Comparison of ENCODE assay signal across 8 cellular contexts in genomic region chr17:50841949-50842354, GRCh38. TPM values are rescaled to one million over a fixed set of nuclear protein-coding genes. Genes with fewer than 3 reads are reported as not detected.
DNase-seq lines count a peak whose midpoint lies in the region; ATAC-seq, FAIRE-seq and TF ChIP-seq lines count a peak whose summit lies in the region.

No MANE protein-coding gene starts in this region.

- ATAC-seq in GM19328 (IDR thresholded peaks at IDR 0.05; ENCODE audit: unreplicated experiment), result no peak

- 13 to 19% (median 19%) methylated on average over 8 of the region's 8 CpGs for WGBS in small intestine, 3 donors

- peak; percentile 67 for DNase-seq in GM12865 (ENCODE audit: low read depth)
- peak; percentile 20 for DNase-seq in NCI-H1092 (lab: John Stamatoyannopoulos, UW)
- DNase-seq in SKM-1 treated with dmso at 0.1 percent for 144 hours (lab: John Stamatoyannopoulos, UW; ENCODE audit: unreplicated experiment), result peak; percentile 51
- DNase-seq in anterior cingulate cortex (lab: John Stamatoyannopoulos, UW), result peak in 54 of 58 donors; percentile 22 to 83 (median 59)
- peak; percentile 88 for DNase-seq in hepatic stellate cell (ENCODE audit: low spot score)
- peak; percentile 76 for DNase-seq in small intestine
- no peak for DNase-seq in NCI-H1048 (lab: John Stamatoyannopoulos, UW)

- no peaks in the 10 kb centered on the region for H3K4me1 ChIP-seq in small intestine (ENCODE audit: control insufficient read depth in 2 of 2, insufficient read depth in 1 of 2, low read depth in 1 of 2, low read length in 1 of 2)

- H3K27ac ChIP-seq in small intestine (ENCODE audit: low read depth in 1 of 2, low read length in 1 of 2), result no peak overlapping the region

- H3K36me3 ChIP-seq in small intestine (ENCODE audit: control insufficient read depth in 2 of 2, insufficient read depth in 2 of 2, low read length in 2 of 2), result no peaks in the 10 kb centered on the region

- no peaks in the 10 kb centered on the region for H3K9me3 ChIP-seq in small intestine (ENCODE audit: control insufficient read depth, low read depth)

- no peak for FAIRE-seq in small intestine (lab: Jason Lieb, UNC)

- no peaks in the 10 kb centered on the region for H3K27me3 ChIP-seq in small intestine (ENCODE audit: control insufficient read depth in 2 of 2, insufficient read depth in 2 of 2, low read length in 2 of 2)

- peak; percentile 80 for TF ChIP-seq CTCF in GM12865 (IDR thresholded peaks at IDR 0.05; ENCODE audit: insufficient read depth, low read depth, low read length, missing control alignments)

- H3K4me3 ChIP-seq in GM12865 (ENCODE audit: low read depth, low read length) (no peak overlapping the region), small intestine (ENCODE audit: low read depth in 1 of 2, low read length in 2 of 2) (no peak overlapping the region)

RNA-seq across cellular contexts. Expression of gene WFIKKN2, which starts 6.6 kb away (rescaled TPM):
- under 1 TPM in 1 of 3 donors, not detected in 2; 0.10 TPM for polyA plus RNA-seq in small intestine

RNA-seq across cellular contexts. Expression of gene TOB1, which starts 24.2 kb away (rescaled TPM):
- 10 to 100 TPM; 24.6 to 42.0 (median 34.4) TPM for polyA plus RNA-seq in small intestine
